15 cellular contexts compared by ENCODE assay signal in the genomic region with DNA sequence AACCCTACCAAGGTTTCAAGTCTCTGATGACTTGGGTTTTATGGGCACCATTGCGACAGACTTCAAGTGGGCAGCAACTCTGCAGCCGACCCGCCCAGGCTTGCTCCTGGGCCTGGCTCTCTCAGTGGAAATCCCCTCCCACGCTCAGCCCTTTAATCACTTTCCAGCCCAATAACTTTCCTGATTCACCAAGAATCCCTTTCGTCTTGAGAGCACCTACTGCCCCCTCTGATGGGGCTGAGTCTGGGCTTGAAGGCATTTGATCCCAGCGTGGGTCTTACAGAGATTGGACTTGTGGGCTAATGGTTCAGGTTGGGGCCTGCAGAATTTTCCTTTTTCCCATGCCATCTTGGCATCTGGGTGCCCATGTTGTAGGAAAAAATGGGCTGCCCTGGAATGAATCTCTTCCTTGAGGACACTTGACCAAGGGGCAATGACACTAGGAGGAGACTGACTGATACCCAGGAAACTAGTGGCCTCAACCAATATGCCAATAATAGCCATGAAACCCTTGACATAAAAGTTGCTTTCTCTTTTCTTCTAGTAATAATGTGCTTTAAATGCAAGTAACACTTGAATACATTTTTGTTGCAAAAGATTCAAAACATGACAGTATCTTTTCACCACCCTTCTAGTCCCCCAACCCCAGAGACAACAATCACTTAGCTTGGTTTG. TPM values are rescaled to one million over a fixed set of nuclear protein-coding genes. Genes with fewer than 3 reads are reported as not detected.
DNase-seq lines count a peak whose midpoint lies in the region; ATAC-seq, FAIRE-seq and TF ChIP-seq lines count a peak whose summit lies in the region.
"Had no signal": no experiment of that assay in that cellular context is flagged by ENCODE, and none has a peak within 500 bp of the region (broad histone marks: within the 10 kb centered on the region; RNA-seq: fewer than 3 reads in every experiment).

No MANE protein-coding gene starts in this region.

- H3K4me2 ChIP-seq in mammary epithelial cell (ENCODE audit: insufficient read depth, low read depth, low read length), result peak overlapping the region; percentile 84

- peak overlapping the region; percentile 11 for H2AFZ ChIP-seq in mammary epithelial cell (ENCODE audit: low read depth, low read length)

- peak in 1 of 2 donors; percentile 39 for TF ChIP-seq CTCF in mammary epithelial cell (conservative IDR thresholded peaks at IDR 0.05 in 1 of 2, IDR thresholded peaks at IDR 0.05 in 1 of 2; ENCODE audit: extremely low read depth in 1 of 2, insufficient read depth in 1 of 2, low read depth in 1 of 2, low read length in 2 of 2)
- no peak for TF ChIP-seq CTCF in prostate gland (IDR thresholded peaks at IDR 0.05)

- DNase-seq in Daoy (ENCODE audit: low read depth), result peak; percentile 77
- DNase-seq in mammary epithelial cell, result peak; percentile 99
- peak; percentile 77 for DNase-seq in prostate gland (ENCODE audit: low spot score)
- DNase-seq in H54 (ENCODE audit: insufficient read length, low spot score), result no peak
- DNase-seq in middle frontal gyrus (ENCODE audit: extremely low spot score, low spot score), result no peak
- no peak for DNase-seq in hypothalamus (lab: John Stamatoyannopoulos, UW)
- DNase-seq: activated CD8-positive, alpha-beta T cell treated with anti-CD3 and anti-CD28 coated beads, Interleukin-2, amount 10 ng/mL, durations not matched to agents 7 days and 5 days; caudate nucleus; CD4-positive, CD25-positive, alpha-beta regulatory T cell; psoas muscle; stimulated activated CD4-positive, alpha-beta T cell treated with anti-CD3 and anti-CD28 coated beads, Interleukin-4, amount 100 ng/mL, for 1 hour; stimulated activated naive CD8-positive, alpha-beta T cell treated with anti-CD3 and anti-CD28 coated beads, Interleukin-15, amount 100 ng/mL, for 72 hours had no signal

- H3K4me3 ChIP-seq in mammary epithelial cell (replicated peaks in 1 of 3; ENCODE audit: insufficient read depth in 1 of 3, low read depth in 2 of 3, low read length in 3 of 3), result no peak overlapping the region
- no peak overlapping the region for H3K4me3 ChIP-seq in prostate gland
- H3K4me3 ChIP-seq: psoas muscle had no signal

- no peak for TF ChIP-seq RAD21 in Ishikawa (IDR thresholded peaks at IDR 0.05; ENCODE audit: low read depth)

- ATAC-seq in HG03565 (IDR thresholded peaks at IDR 0.05; ENCODE audit: unreplicated experiment), result no peak
- ATAC-seq: activated CD8-positive, alpha-beta T cell treated with anti-CD3 and anti-CD28 coated beads, Interleukin-2, amount 10 ng/mL, durations not matched to agents 7 days and 5 days; psoas muscle; stimulated activated naive CD8-positive, alpha-beta T cell treated with anti-CD3 and anti-CD28 coated beads, Interleukin-15, amount 100 ng/mL, for 72 hours had no signal

- H3K4me1 ChIP-seq in mammary epithelial cell (ENCODE audit: insufficient read depth, low read length) (peaks cover 58% of the 10 kb centered on the region), prostate gland (replicated peaks) (no peaks in the 10 kb centered on the region)

- FAIRE-seq in H54 (lab: Jason Lieb, UNC), result no peak

- CTCF ChIA-PET in mammary epithelial cell (lab: Charles Lee; ENCODE audit: low non-redundant PET), result interaction anchor here (0.6 to 0.7 kb wide), 3 partner anchors 15 to 91 kb away, joined by 3 to 7 read pairs (median 4); no protein-coding TSS in a partner anchor

- intact Hi-C loops in mammary epithelial cell (cut with micrococcal nuclease) (loop anchor here (1.0 to 2.0 kb wide), 4 partner anchors 9 to 42 kb away; no protein-coding TSS in a partner anchor), prostate gland (cut with DNase I) (no loop called here)

- no peaks in the 10 kb centered on the region for H3K79me2 ChIP-seq in mammary epithelial cell (ENCODE audit: insufficient read depth, low read length)

- no peak for TF ChIP-seq EP300 in Ishikawa (IDR thresholded peaks at IDR 0.05; ENCODE audit: borderline replicate concordance)

- TF ChIP-seq POLR2A in prostate gland (IDR thresholded peaks at IDR 0.05) (no peak), H54 (IDR thresholded peaks at IDR 0.05; ENCODE audit: low read depth, low read length) (no peak)

- no peaks in the 10 kb centered on the region for H3K9me3 ChIP-seq in mammary epithelial cell (replicated peaks; ENCODE audit: insufficient read depth, low read length)
- no peaks in the 10 kb centered on the region for H3K9me3 ChIP-seq in prostate gland
- H3K9me3 ChIP-seq: psoas muscle had no signal

- no peaks in the 10 kb centered on the region for H3K27me3 ChIP-seq in mammary epithelial cell (ENCODE audit: insufficient read depth, low read length)
- H3K27me3 ChIP-seq in prostate gland (replicated peaks; ENCODE audit: insufficient read depth), result no peaks in the 10 kb centered on the region

- BruUV-seq in mammary epithelial cell (replicated peaks; lab: Mats Ljungman, UMichigan), result TSS peak; percentile 75

- H3K27ac ChIP-seq in mammary epithelial cell (ENCODE audit: insufficient read depth, low read depth, low read length) (peak overlapping the region; percentile 97), prostate gland (peak overlapping the region; percentile 64 to 65)
- H3K27ac ChIP-seq: psoas muscle had no signal

- H3K9ac ChIP-seq in mammary epithelial cell (ENCODE audit: insufficient read depth, low read length), result peak overlapping the region; percentile 78

- in situ Hi-C loops in mammary epithelial cell (cut with MboI; ENCODE audit: low sequenced_read_pairs in 2 of 2), result no loop called here

- H4K20me1 ChIP-seq in mammary epithelial cell (ENCODE audit: insufficient read depth, low read length), result no peaks in the 10 kb centered on the region

- dilution Hi-C loops in mammary epithelial cell (cut with HindIII; ENCODE audit: low sequenced_read_pairs), result loop anchor here (5.0 kb wide), 4 partner anchors 40 to 85 kb away; partner anchors contain the start of gene LAD1

- 0% methylated on average over 2 of the region's 6 CpGs for WGBS in mammary epithelial cell (ENCODE audit: low coverage, missing lambda C conversion rate)
- 27% methylated on average over 6 of the region's 6 CpGs for WGBS in prostate gland

- no peaks in the 10 kb centered on the region for H3K36me3 ChIP-seq in mammary epithelial cell (ENCODE audit: insufficient read depth, low read length)
- no peaks in the 10 kb centered on the region for H3K36me3 ChIP-seq in prostate gland

TF ChIP-seq in Ishikawa, 13 proteins besides CTCF, POLR2A, EP300 and RAD21:
- TF ChIP-seq CEBPB (IDR thresholded peaks at IDR 0.05) (0 out of 2 replicates have a peak, but pooled peaks have one; percentile 42), FOXM1 (IDR thresholded peaks at IDR 0.05; ENCODE audit: borderline replicate concordance, low read depth) (no peak)

RNA-seq across cellular contexts. Expression of gene PHLDA3, which starts 7.8 kb away (rescaled TPM):
- 7.6 and 11.7 TPM in 2 replicates for total RNA-seq in Daoy (2014; rRNA removed; shearing (Covaris generic))
- total RNA-seq in mammary epithelial cell, result 100 to 1,000 TPM; 132 to 205 TPM
- 96.4 TPM for polyA plus RNA-seq in mammary epithelial cell
- polyA minus RNA-seq in mammary epithelial cell, result 27.0 TPM
- 10 to 100 TPM; 49.7 to 73.9 TPM for total RNA-seq in prostate gland

RNA-seq across cellular contexts. Expression of gene CSRP1, which starts 30.1 kb away (rescaled TPM):
- 866 and 897 TPM in 2 replicates for total RNA-seq in Daoy (2014; rRNA removed; shearing (Covaris generic))
- total RNA-seq in mammary epithelial cell (100 to 1,000 TPM; 145 to 609 TPM), prostate gland (1,000 to 10,000 TPM; 1,117 to 1,634 TPM)
- polyA plus RNA-seq in mammary epithelial cell, result 231 TPM
- 209 TPM for polyA minus RNA-seq in mammary epithelial cell

RNA-seq across cellular contexts. Expression of gene TNNI1, which starts 55.3 kb away (rescaled TPM):
- not detected in 2 replicates for total RNA-seq in Daoy (2014; rRNA removed; shearing (Covaris generic))
- total RNA-seq in mammary epithelial cell (not detected), prostate gland (10 to 100 TPM in 1 of 2 donors, not detected in 1; 16.9 TPM)
- polyA plus RNA-seq in mammary epithelial cell, result 0.07 TPM
- polyA minus RNA-seq in mammary epithelial cell, result not detected
- total RNA-seq: activated CD8-positive, alpha-beta T cell treated with anti-CD3 and anti-CD28 coated beads, Interleukin-2, amount 10 ng/mL, durations not matched to agents 7 days and 5 days; CD4-positive, CD25-positive, alpha-beta regulatory T cell; mononuclear cell had no signal
- polyA plus RNA-seq: CD4-positive, CD25-positive, alpha-beta regulatory T cell had no signal

Comparison
In these comparisons a context has a peak if more than half of its experiments do, and no peak if none do; other contexts are left out.
1. DNase-seq: peak in Daoy (single experiment), mammary epithelial cell (single experiment) and prostate gland (single experiment); none in H54 (single experiment), middle frontal gyrus (single experiment) and hypothalamus (0 of 51).